ENCODE assay signal across 8 cellular contexts in genomic region chr9:6008169-6008979, GRCh38. TPM values are rescaled to one million over a fixed set of nuclear protein-coding genes. Genes with fewer than 3 reads are reported as not detected.
DNase-seq lines count a peak whose midpoint lies in the region; ATAC-seq, FAIRE-seq and TF ChIP-seq lines count a peak whose summit lies in the region.

No MANE protein-coding gene starts in this region.

- TF ChIP-seq RAD21 in HepG2 (CRISPR knock-in tag; IDR thresholded peaks at IDR 0.05): no peak

- peak overlapping the region; percentile 81 for H3K9ac ChIP-seq in HepG2 (ENCODE audit: insufficient read depth, low read depth, low read length)

- H3K4me3 ChIP-seq in HepG2 (replicated peaks in 1 of 3; ENCODE audit: insufficient read depth in 1 of 3, low read depth in 2 of 3, low read length in 3 of 3): peak overlapping the region; percentile 83 to 96 (median 85)

- FAIRE-seq in HepG2 (lab: Jason Lieb, UNC): peak; percentile 79

- H3K4me2 ChIP-seq in HepG2 (ENCODE audit: low read depth, low read length): peak overlapping the region; percentile 73

- POLR2A ChIA-PET in HepG2 (lab: Yijun Ruan, JAX): interaction anchor here (0.5 to 2.1 kb wide), 13 partner anchors 7 to 1023 kb away, joined by 3 to 14 read pairs (median 3); partner anchors contain the start of genes JAK2, RANBP6 and RIC1

- peaks cover 0 to 16% of the 10 kb centered on the region in 2 experiments; a peak in 3 of 5 replicates for H3K36me3 ChIP-seq in HepG2 (replicated peaks in 1 of 2; ENCODE audit: control insufficient read depth in 1 of 2, insufficient read depth in 2 of 2, low read length in 2 of 2)

- peak; percentile 52 to 62; a peak in 3 of 4 replicates for TF ChIP-seq POLR2A in HepG2 (IDR thresholded peaks at IDR 0.05; ENCODE audit: insufficient read depth in 1 of 2, low read depth in 2 of 2, low read length in 2 of 2)

- TF ChIP-seq EP300 in HepG2 (IDR thresholded peaks at IDR 0.05; ENCODE audit: low read depth in 2 of 2, low read length in 2 of 2) (no peak), HepG2 (CRISPR knock-in tag; IDR thresholded peaks at IDR 0.05; ENCODE audit: borderline replicate concordance) (no peak)

- H3K9me3 ChIP-seq in HepG2 (ENCODE audit: low read length): no peaks in the 10 kb centered on the region

- H3K27ac ChIP-seq in C4-2B (peak overlapping the region; percentile 85), HepG2 (ENCODE audit: extremely low read length, insufficient read depth, low read length) (peak overlapping the region; percentile 83)

- intact Hi-C loops in HepG2 (cut with micrococcal nuclease; ENCODE audit: unreplicated experiment): loop anchor here (5.0 kb wide), 1 partner anchor 121 kb away; no protein-coding TSS in a partner anchor

- TF ChIP-seq CTCF in C4-2B (conservative IDR thresholded peaks at IDR 0.05) (no peak), HepG2 (CRISPR knock-in tag; IDR thresholded peaks at IDR 0.05) (no peak)

- H2AFZ ChIP-seq in HepG2 (ENCODE audit: low read length): no peak overlapping the region

- in situ Hi-C loops in HepG2 (cut with HindIII; ENCODE audit: extremely low pct_ligation_motif_present, low pct_unique_long_range_greater_than_20kb): no loop called here

- peaks cover 10% of the 10 kb centered on the region for H4K20me1 ChIP-seq in HepG2 (ENCODE audit: insufficient read depth, low read length)

- peaks cover 63% of the 10 kb centered on the region for H3K79me2 ChIP-seq in HepG2 (ENCODE audit: insufficient read depth, low read length)

- CTCF ChIA-PET in HepG2 (lab: Yijun Ruan, JAX; ENCODE audit: low intra/inter-chr PET ratio, low total read pairs): no interaction called here

- BruUV-seq in HepG2 (replicated peaks; lab: Mats Ljungman, UMichigan): no TSS peak

- DNase-seq in NCI-H69 (lab: John Stamatoyannopoulos, UW): peak; percentile 100
- DNase-seq in activated CD4-positive, alpha-beta T cell treated with anti-CD3 and anti-CD28 coated beads, Interleukin-2, amount 50 U/mL, for 4 hours: peak; percentile 92 to 93
- DNase-seq in dermis blood vessel endothelial cell: peak; percentile 99
- peak; percentile 98 for DNase-seq in HepG2 (ENCODE audit: low spot score)
- DNase-seq in stimulated activated CD4-positive, alpha-beta T cell treated with anti-CD3 and anti-CD28 coated beads, Interleukin-2, amount 100 ng/mL, for 48 hours: peak; percentile 84 to 87

- 3% methylated on average over 20 of the region's 40 CpGs for WGBS in HepG2 (ENCODE audit: low lambda C conversion rate)

- peak; percentile 59 for ATAC-seq in GM19372 (IDR thresholded peaks at IDR 0.05; ENCODE audit: low read depth, unreplicated experiment)
- peak; percentile 53 for ATAC-seq in HG03521 (IDR thresholded peaks at IDR 0.05; ENCODE audit: unreplicated experiment)
- peak; percentile 65 for ATAC-seq in HepG2

- H3K27me3 ChIP-seq in HepG2 (ENCODE audit: control insufficient read depth in 1 of 2, insufficient read depth in 2 of 2, low read length in 2 of 2): no peaks in the 10 kb centered on the region; a peak in 1 of 5 replicates

- peaks cover 57% of the 10 kb centered on the region for H3K4me1 ChIP-seq in HepG2 (ENCODE audit: insufficient read depth, low read length)

TF ChIP-seq in HepG2, 621 proteins besides CTCF, POLR2A, EP300 and RAD21 (continues in another document):
- TF ChIP-seq CREB1 (IDR thresholded peaks at IDR 0.05) (peak; percentile 85), CREB1 (CRISPR knock-in tag; IDR thresholded peaks at IDR 0.05) (peak; percentile 95), ARID4A (CRISPR knock-in tag; IDR thresholded peaks at IDR 0.05; ENCODE audit: borderline replicate concordance) (no peak; the same call in 1 of the 2 replicates), ZNF782 (CRISPR knock-in tag; IDR thresholded peaks at IDR 0.05; ENCODE audit: borderline replicate concordance) (no peak), RFX5 (IDR thresholded peaks at IDR 0.05; ENCODE audit: low read depth, low read length) (peak; percentile 29; the same call in 1 of the 2 replicates), MIER3 (CRISPR knock-in tag; IDR thresholded peaks at IDR 0.05; ENCODE audit: borderline replicate concordance) (0 out of 2 replicates have a peak, but pooled peaks have one; percentile 51), SP4 (CRISPR knock-in tag; IDR thresholded peaks at IDR 0.05) (0 out of 2 replicates have a peak, but pooled peaks have one; percentile 24), PHF20 (CRISPR knock-in tag; IDR thresholded peaks at IDR 0.05) (peak; percentile 76), TBX2 (CRISPR knock-in tag; IDR thresholded peaks at IDR 0.05; ENCODE audit: borderline replicate concordance) (no peak), SMAD1 (CRISPR knock-in tag; IDR thresholded peaks at IDR 0.05; ENCODE audit: borderline replicate concordance, low read depth) (no peak)
- TF ChIP-seq, protein P1, sequence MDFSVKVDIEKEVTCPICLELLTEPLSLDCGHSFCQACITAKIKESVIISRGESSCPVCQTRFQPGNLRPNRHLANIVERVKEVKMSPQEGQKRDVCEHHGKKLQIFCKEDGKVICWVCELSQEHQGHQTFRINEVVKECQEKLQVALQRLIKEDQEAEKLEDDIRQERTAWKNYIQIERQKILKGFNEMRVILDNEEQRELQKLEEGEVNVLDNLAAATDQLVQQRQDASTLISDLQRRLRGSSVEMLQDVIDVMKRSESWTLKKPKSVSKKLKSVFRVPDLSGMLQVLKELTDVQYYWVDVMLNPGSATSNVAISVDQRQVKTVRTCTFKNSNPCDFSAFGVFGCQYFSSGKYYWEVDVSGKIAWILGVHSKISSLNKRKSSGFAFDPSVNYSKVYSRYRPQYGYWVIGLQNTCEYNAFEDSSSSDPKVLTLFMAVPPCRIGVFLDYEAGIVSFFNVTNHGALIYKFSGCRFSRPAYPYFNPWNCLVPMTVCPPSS (IDR thresholded peaks at IDR 0.05): no peak
- TF ChIP-seq, protein P2, sequence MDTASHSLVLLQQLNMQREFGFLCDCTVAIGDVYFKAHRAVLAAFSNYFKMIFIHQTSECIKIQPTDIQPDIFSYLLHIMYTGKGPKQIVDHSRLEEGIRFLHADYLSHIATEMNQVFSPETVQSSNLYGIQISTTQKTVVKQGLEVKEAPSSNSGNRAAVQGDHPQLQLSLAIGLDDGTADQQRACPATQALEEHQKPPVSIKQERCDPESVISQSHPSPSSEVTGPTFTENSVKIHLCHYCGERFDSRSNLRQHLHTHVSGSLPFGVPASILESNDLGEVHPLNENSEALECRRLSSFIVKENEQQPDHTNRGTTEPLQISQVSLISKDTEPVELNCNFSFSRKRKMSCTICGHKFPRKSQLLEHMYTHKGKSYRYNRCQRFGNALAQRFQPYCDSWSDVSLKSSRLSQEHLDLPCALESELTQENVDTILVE (CRISPR knock-in tag; IDR thresholded peaks at IDR 0.05): peak; percentile 83

RNA-seq across cellular contexts. Expression of gene RANBP6, which starts 7.0 kb away (rescaled TPM):
- total RNA-seq in dermis blood vessel endothelial cell (40.7 and 42.6 TPM in 2 replicates), HepG2 (2016; rRNA removed; fragmentation: Illumina TruSeq; extraction: Trizol) (26.0 and 37.7 TPM in 2 replicates)
- 1.6 and 1.9 TPM in 2 replicates for total RNA-seq in HepG2 (2016; cell fraction: cytosol; rRNA removed; fragmentation: Illumina TruSeq; extraction: Trizol; ENCODE audit: low read depth)
- 26.2 and 36.2 TPM in 2 replicates for total RNA-seq in HepG2 (2016; cell fraction: insoluble cytoplasmic fraction; rRNA removed; fragmentation: Illumina TruSeq; extraction: Trizol)
- 6.7 and 9.0 TPM in 2 replicates for total RNA-seq in HepG2 (2016; cell fraction: membrane; rRNA removed; fragmentation: Illumina TruSeq; extraction: Trizol)
- 35.1 and 35.2 TPM in 2 replicates for total RNA-seq in HepG2 (2016; cell fraction: nucleus; rRNA removed; fragmentation: Illumina TruSeq; extraction: Trizol)
- polyA plus RNA-seq in HepG2 (2011; rRNA removed): 7.2 and 7.5 TPM in 2 replicates
- polyA plus RNA-seq in HepG2 (2011; cell fraction: cytosol; rRNA removed): 2.5 and 4.2 TPM in 2 replicates
- polyA plus RNA-seq in HepG2 (2011; cell fraction: nucleus; rRNA removed): 5.1 and 7.8 TPM in 2 replicates
- polyA plus RNA-seq in HepG2 (2012): 11.7 and 11.9 TPM in 2 replicates
- 0.80 TPM in 2 replicates for polyA plus RNA-seq in HepG2 (2016; cell fraction: cytosol; fragmentation: Illumina TruSeq; extraction: Trizol; ENCODE audit: low read depth)
- polyA plus RNA-seq in HepG2 (2016; cell fraction: insoluble cytoplasmic fraction; fragmentation: Illumina TruSeq; extraction: Trizol; ENCODE audit: low read depth): 17.9 and 18.2 TPM in 2 replicates
- polyA plus RNA-seq in HepG2 (2016; cell fraction: membrane; fragmentation: Illumina TruSeq; extraction: Trizol; ENCODE audit: low read depth): 3.1 and 3.2 TPM in 2 replicates
- 23.4 and 24.6 TPM in 2 replicates for polyA plus RNA-seq in HepG2 (2016; cell fraction: nucleus; fragmentation: Illumina TruSeq; extraction: Trizol; ENCODE audit: insufficient read depth, low read depth)
- polyA minus RNA-seq in HepG2 (2011; rRNA and poly(A)+ RNA removed; ENCODE audit: low replicate concordance): 3.9 and 11.3 TPM in 2 replicates
- 7.6 and 8.4 TPM in 2 replicates for polyA minus RNA-seq in HepG2 (2011; cell fraction: cytosol; rRNA and poly(A)+ RNA removed)
- polyA minus RNA-seq in HepG2 (2011; cell fraction: nucleus; rRNA and poly(A)+ RNA removed): 27.7 and 27.9 TPM in 2 replicates

Comparison
In these comparisons a context has a peak if more than half of its experiments do, and no peak if none do; other contexts are left out.
1. Peak in every context shown above with its lines: DNase-seq, ATAC-seq, H3K4me3 ChIP-seq and H3K27ac ChIP-seq.